32 cellular contexts compared by ENCODE assay signal in the genomic region with DNA sequence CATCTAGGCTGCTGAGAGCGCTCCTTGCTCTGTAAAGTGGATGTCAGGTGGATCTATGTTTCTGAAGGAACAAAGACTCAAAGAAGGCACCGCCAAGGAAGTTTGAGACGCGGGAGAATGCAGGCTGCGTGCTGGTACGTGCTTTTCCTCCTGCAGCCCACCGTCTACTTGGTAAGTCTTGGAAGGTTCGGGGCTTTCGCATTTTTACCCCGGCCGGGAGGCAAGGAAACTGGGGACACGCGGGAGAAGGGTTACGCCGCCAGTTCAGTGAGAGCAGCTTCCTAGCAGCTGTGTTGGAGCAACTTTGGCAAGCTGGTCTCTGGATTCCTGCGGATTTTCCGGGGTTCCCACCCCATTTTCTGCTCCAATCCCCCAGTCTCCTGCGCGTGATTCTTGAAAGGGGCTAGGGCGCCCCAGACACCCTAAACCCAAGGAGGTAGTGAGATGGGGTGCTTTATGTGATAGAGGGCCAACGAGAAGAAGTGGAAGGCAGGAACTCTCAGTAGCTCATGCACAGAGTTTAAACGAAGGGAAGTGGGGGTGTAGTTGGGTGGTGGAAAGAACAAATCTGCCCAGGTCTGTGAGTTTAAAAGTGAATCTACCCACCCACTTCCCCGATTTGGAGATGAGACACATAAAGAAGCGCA. TPM values are rescaled to one million over a fixed set of nuclear protein-coding genes. Genes with fewer than 3 reads are reported as not detected.
DNase-seq lines count a peak whose midpoint lies in the region; ATAC-seq and TF ChIP-seq lines count a peak whose summit lies in the region.
"Had no signal": no experiment of that assay in that cellular context is flagged by ENCODE, and none has a peak within 500 bp of the region (broad histone marks: within the 10 kb centered on the region; RNA-seq: fewer than 3 reads in every experiment).

No MANE protein-coding gene starts in this region.

- peak overlapping the region; percentile 82 for H3K4me2 ChIP-seq in smooth muscle cell

- H3K36me3 ChIP-seq in iPS-18a (ENCODE audit: control insufficient read depth, low read depth, low read length) (no peaks in the 10 kb centered on the region), smooth muscle cell (ENCODE audit: low read depth) (no peaks in the 10 kb centered on the region)
- H3K36me3 ChIP-seq: breast epithelium, gastroesophageal sphincter, left ventricle myocardium inferior, prostate gland, right lobe of liver, tibial artery had no signal

- H3K4me3 ChIP-seq in iPS-18a (ENCODE audit: low read length) (peak overlapping the region; percentile 73), smooth muscle cell (no peak overlapping the region)
- H3K4me3 ChIP-seq: breast epithelium, gastroesophageal sphincter, left ventricle myocardium inferior, prostate gland, right lobe of liver, tibial artery had no signal

- peaks cover 100% of the 10 kb centered on the region for H3K27me3 ChIP-seq in iPS-18a (ENCODE audit: control insufficient read depth, insufficient read depth, low read length)
- H3K27me3 ChIP-seq in smooth muscle cell (ENCODE audit: low read depth), result peaks cover 100% of the 10 kb centered on the region

- ATAC-seq in HG02970 (IDR thresholded peaks at IDR 0.05; ENCODE audit: low FRiP score, unreplicated experiment) (no peak), HG03025 (IDR thresholded peaks at IDR 0.05; ENCODE audit: low FRiP score, unreplicated experiment) (no peak)
- ATAC-seq: gastroesophageal sphincter, right lobe of liver had no signal

- TF ChIP-seq CTCF in smooth muscle cell (IDR thresholded peaks at IDR 0.05; ENCODE audit: borderline replicate concordance, insufficient read depth, poor library complexity, severe bottlenecking), result no peak

- no peak overlapping the region for H3K9ac ChIP-seq in iPS-18a (ENCODE audit: low read length)
- no peak overlapping the region for H3K9ac ChIP-seq in smooth muscle cell (ENCODE audit: low read depth)

- H2AFZ ChIP-seq in smooth muscle cell (ENCODE audit: low read depth), result no peak overlapping the region

- peaks cover 5% of the 10 kb centered on the region for H3K4me1 Mint-ChIP-seq in activated T-helper 1 cell treated with anti-CD3 and anti-CD28 coated beads, Interleukin-12 subunit alpha, Interleukin-12 subunit beta, Interleukin-2, Interleukin-4 antibody, amounts not matched to agents 30 ng/mL and 10 ng/mL and 1 ng/mL, durations not matched to agents 14 hours and 24 hours and 36 hours (ENCODE audit: low read depth)

- peak; percentile 42 for DNase-seq in DMS53 (lab: John Stamatoyannopoulos, UW)
- DNase-seq in DMS53 treated with DMSO at 0.1 percent for 48 hours (lab: John Stamatoyannopoulos, UW; ENCODE audit: unreplicated experiment), result no peak
- DNase-seq in activated T-helper 1 cell treated with anti-CD3 and anti-CD28 coated beads, Interleukin-12 subunit alpha, Interleukin-12 subunit beta, Interleukin-2, Interleukin-4 antibody, amounts not matched to agents 30 ng/mL and 10 ng/mL and 1 ng/mL, durations not matched to agents 14 hours and 24 hours and 36 hours (ENCODE audit: low spot score), result no peak
- no peak for DNase-seq in smooth muscle cell (lab: John Stamatoyannopoulos, UW; ENCODE audit: unreplicated experiment)
- no peak for DNase-seq in NCI-H2029 (lab: John Stamatoyannopoulos, UW)
- DNase-seq: activated CD4-positive, alpha-beta memory T cell treated with anti-CD3 and anti-CD28 coated beads for 36 hours; activated CD4-positive, CD25-positive, alpha-beta regulatory T cell; activated naive CD4-positive, alpha-beta T cell treated with anti-CD3 and anti-CD28 coated beads, Interleukin-2, amount 50 U/mL, for 16 hours; amygdala; COR-L47; HCEC 1CT; left ventricle myocardium inferior; mesenchymal stem cell; NCI-H1048; NCI-H1694 treated with DMSO at 0.1 percent for 48 hours; right lobe of liver; stimulated activated CD4-positive, alpha-beta T cell treated with anti-CD3 and anti-CD28 coated beads, Interleukin-12 subunit alpha, Interleukin-12 subunit beta, amount 100 ng/mL, for 4 hours; stimulated activated CD4-positive, alpha-beta T cell treated with anti-CD3 and anti-CD28 coated beads, Interleukin-2, amount 100 ng/mL, for 48 hours; tibial artery had no signal

- peaks cover 68% of the 10 kb centered on the region for H3K27me3 Mint-ChIP-seq in activated T-helper 1 cell treated with anti-CD3 and anti-CD28 coated beads, Interleukin-12 subunit alpha, Interleukin-12 subunit beta, Interleukin-2, Interleukin-4 antibody, amounts not matched to agents 30 ng/mL and 10 ng/mL and 1 ng/mL, durations not matched to agents 14 hours and 24 hours and 36 hours (ENCODE audit: insufficient read depth)

- H3K36me3 Mint-ChIP-seq in activated T-helper 1 cell treated with anti-CD3 and anti-CD28 coated beads, Interleukin-12 subunit alpha, Interleukin-12 subunit beta, Interleukin-2, Interleukin-4 antibody, amounts not matched to agents 30 ng/mL and 10 ng/mL and 1 ng/mL, durations not matched to agents 14 hours and 24 hours and 36 hours (ENCODE audit: low read depth), result peaks cover 3% of the 10 kb centered on the region
- H3K36me3 Mint-ChIP-seq: activated CD4-positive, alpha-beta memory T cell treated with anti-CD3 and anti-CD28 coated beads for 36 hours had no signal

- H3K4me1 ChIP-seq in iPS-18a (ENCODE audit: control insufficient read depth, low read depth, low read length) (peaks cover 22% of the 10 kb centered on the region), smooth muscle cell (ENCODE audit: low read depth) (peaks cover 10% of the 10 kb centered on the region)
- H3K4me1 ChIP-seq: breast epithelium, prostate gland had no signal

- H3F3A ChIP-seq in smooth muscle cell (ENCODE audit: low read depth), result no peaks in the 10 kb centered on the region

- H3K79me2 ChIP-seq in smooth muscle cell (ENCODE audit: low read depth), result no peaks in the 10 kb centered on the region

- intact Hi-C loops in activated T-helper 1 cell treated with anti-CD3 and anti-CD28 coated beads, Interleukin-12 subunit alpha, Interleukin-12 subunit beta, Interleukin-2, Interleukin-4 antibody, amounts not matched to agents 30 ng/mL and 10 ng/mL and 1 ng/mL, durations not matched to agents 14 hours and 24 hours and 36 hours (cut with micrococcal nuclease), result no loop called here

- H3K27ac Mint-ChIP-seq in activated T-helper 1 cell treated with anti-CD3 and anti-CD28 coated beads, Interleukin-12 subunit alpha, Interleukin-12 subunit beta, Interleukin-2, Interleukin-4 antibody, amounts not matched to agents 30 ng/mL and 10 ng/mL and 1 ng/mL, durations not matched to agents 14 hours and 24 hours and 36 hours, result peak overlapping the region; percentile 45
- H3K27ac Mint-ChIP-seq: activated CD4-positive, alpha-beta memory T cell treated with anti-CD3 and anti-CD28 coated beads for 36 hours; activated T-helper 2 cell treated with anti-CD3 and anti-CD28 coated beads, Interferon-gamma antibody, Interleukin-2, Interleukin-4, amounts not matched to agents 10 μg/mL and 5 μg/mL and 100 μg/mL, durations not matched to agents 14 hours and 24 hours and 36 hours had no signal

- 17% methylated on average over 24 of the region's 24 CpGs for WGBS in smooth muscle cell (ENCODE audit: low lambda C conversion rate)

- no peak overlapping the region for H3K4me3 Mint-ChIP-seq in activated T-helper 1 cell treated with anti-CD3 and anti-CD28 coated beads, Interleukin-12 subunit alpha, Interleukin-12 subunit beta, Interleukin-2, Interleukin-4 antibody, amounts not matched to agents 30 ng/mL and 10 ng/mL and 1 ng/mL, durations not matched to agents 14 hours and 24 hours and 36 hours
- H3K4me3 Mint-ChIP-seq: activated CD4-positive, alpha-beta memory T cell treated with anti-CD3 and anti-CD28 coated beads for 36 hours had no signal

- peaks cover 2% of the 10 kb centered on the region for H3K9me3 Mint-ChIP-seq in activated T-helper 1 cell treated with anti-CD3 and anti-CD28 coated beads, Interleukin-12 subunit alpha, Interleukin-12 subunit beta, Interleukin-2, Interleukin-4 antibody, amounts not matched to agents 30 ng/mL and 10 ng/mL and 1 ng/mL, durations not matched to agents 14 hours and 24 hours and 36 hours
- H3K9me3 Mint-ChIP-seq: activated CD4-positive, alpha-beta memory T cell treated with anti-CD3 and anti-CD28 coated beads for 36 hours; activated T-helper 2 cell treated with anti-CD3 and anti-CD28 coated beads, Interferon-gamma antibody, Interleukin-2, Interleukin-4, amounts not matched to agents 10 μg/mL and 5 μg/mL and 100 μg/mL, durations not matched to agents 14 hours and 24 hours and 36 hours had no signal

- H3K9me3 ChIP-seq in iPS-18a (ENCODE audit: control insufficient read depth, low read depth, low read length) (no peaks in the 10 kb centered on the region), smooth muscle cell (replicated peaks; ENCODE audit: low read depth) (no peaks in the 10 kb centered on the region)
- H3K9me3 ChIP-seq: breast epithelium, gastroesophageal sphincter, left ventricle myocardium inferior, prostate gland, right lobe of liver, tibial artery had no signal

- no peaks in the 10 kb centered on the region for H4K20me1 ChIP-seq in smooth muscle cell (ENCODE audit: low read depth)

- no peak overlapping the region for H3K27ac ChIP-seq in iPS-18a (ENCODE audit: low read length)
- no peak overlapping the region for H3K27ac ChIP-seq in smooth muscle cell (ENCODE audit: low read depth)
- H3K27ac ChIP-seq: 22Rv1, breast epithelium, C4-2B, gastroesophageal sphincter, left ventricle myocardium inferior, prostate gland, right lobe of liver, tibial artery had no signal

RNA-seq across cellular contexts. Expression of a gene that starts 2.3 kb away (rescaled TPM):
- total RNA-seq in activated T-helper 1 cell treated with anti-CD3 and anti-CD28 coated beads, Interleukin-12 subunit alpha, Interleukin-12 subunit beta, Interleukin-2, Interleukin-4 antibody, amounts not matched to agents 30 ng/mL and 10 ng/mL and 1 ng/mL, durations not matched to agents 14 hours and 24 hours and 36 hours, result not detected in 2 replicates
- total RNA-seq in smooth muscle cell, result 0.63 and 2.7 TPM in 2 replicates
- polyA plus RNA-seq in smooth muscle cell, result 0.43 TPM in 1 of 2 replicates, not detected in the other
- total RNA-seq: activated CD4-positive, alpha-beta memory T cell treated with anti-CD3 and anti-CD28 coated beads for 36 hours; activated T-helper 2 cell treated with anti-CD3 and anti-CD28 coated beads, Interferon-gamma antibody, Interleukin-2, Interleukin-4, amounts not matched to agents 10 μg/mL and 5 μg/mL and 100 μg/mL, durations not matched to agents 14 hours and 24 hours and 36 hours; chondrocyte; fibroblast of lung; gastroesophageal sphincter; left ventricle myocardium inferior; prostate gland; right lobe of liver; RPMI7951 had no signal
- polyA plus RNA-seq: fibroblast of lung, keratinocyte had no signal
